ENCODE assay signal across 16 cellular contexts in the genomic region with DNA sequence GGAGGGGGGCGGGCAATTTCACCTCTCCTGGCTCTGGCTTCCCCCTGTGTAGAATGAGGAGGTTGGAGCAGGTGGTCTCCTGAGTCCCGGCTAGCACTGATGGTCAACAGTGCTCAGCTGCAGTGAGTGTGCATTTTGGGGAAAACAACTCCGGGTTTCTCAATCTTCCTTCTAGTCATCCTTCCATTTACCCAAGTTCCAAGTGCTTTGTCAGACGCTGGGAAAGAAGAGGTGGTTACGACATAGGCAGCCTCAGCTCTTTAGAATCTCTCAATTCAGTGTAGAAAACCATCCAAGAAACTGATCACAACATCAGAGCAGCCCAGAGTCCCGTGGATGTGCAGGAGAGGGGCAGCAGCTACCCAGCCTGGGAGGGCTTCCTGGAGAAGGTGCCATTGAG.
"Had no signal": no experiment of that assay in that cellular context is flagged by ENCODE, and none has a peak within 500 bp of the region (broad histone marks: within the 10 kb centered on the region; RNA-seq: fewer than 3 reads in every experiment).

No MANE protein-coding gene starts in this region.

- DNase-seq: activated CD4-positive, alpha-beta T cell treated with anti-CD3 and anti-CD28 coated beads, Interleukin-2, amount 10 ng/mL, durations not matched to agents 24 days and 14 days; activated CD8-positive, alpha-beta memory T cell treated with anti-CD3 and anti-CD28 coated beads, Interleukin-2, amount 50 U/mL, for 4 hours; activated effector memory CD4-positive, alpha-beta T cell treated with anti-CD3 and anti-CD28 coated beads, Interleukin-2, amount 50 U/mL, for 16 hours; activated naive CD4-positive, alpha-beta T cell treated with anti-CD3 and anti-CD28 coated beads, Interleukin-2, amount 50 U/mL, for 16 hours; activated T-cell treated with anti-CD3 and anti-CD28 coated beads, Interleukin-2, amount 50 U/mL, for 4 hours; effector CD8-positive, alpha-beta T cell; gastrocnemius medialis; left lung; mucosa of descending colon; naive B cell; stimulated activated naive CD8-positive, alpha-beta T cell treated with anti-CD3 and anti-CD28 coated beads, Interleukin-15, Interleukin-2, amounts not matched to agents 100 U/mL and 50 U/mL, for 24 hours; transverse colon; uterus had no signal

- H3K27me3 ChIP-seq: right atrium auricular region, uterus had no signal

- H3K27ac ChIP-seq: breast epithelium, gastrocnemius medialis, left lung, right atrium auricular region, transverse colon, uterus had no signal

- H3K9me3 ChIP-seq: breast epithelium, gastrocnemius medialis, left lung, mucosa of descending colon, right atrium auricular region, transverse colon, uterus had no signal

- H3K36me3 ChIP-seq: breast epithelium, gastrocnemius medialis, left lung, right atrium auricular region, transverse colon, uterus had no signal

- H3K4me3 ChIP-seq: breast epithelium, gastrocnemius medialis, left lung, mucosa of descending colon, right atrium auricular region, transverse colon, uterus had no signal

- H3K4me1 ChIP-seq: breast epithelium, gastrocnemius medialis, left lung, right atrium auricular region, transverse colon, uterus had no signal

- ATAC-seq: activated T-cell treated with anti-CD3 and anti-CD28 coated beads, Interleukin-2, amount 50 U/mL, for 4 hours; esophagus mucosa; gastrocnemius medialis; left lung; mucosa of descending colon; stimulated activated naive CD8-positive, alpha-beta T cell treated with anti-CD3 and anti-CD28 coated beads, Interleukin-15, Interleukin-2, amounts not matched to agents 100 U/mL and 50 U/mL, for 24 hours had no signal
